14 cellular contexts compared by ENCODE assay signal in the genomic region with DNA sequence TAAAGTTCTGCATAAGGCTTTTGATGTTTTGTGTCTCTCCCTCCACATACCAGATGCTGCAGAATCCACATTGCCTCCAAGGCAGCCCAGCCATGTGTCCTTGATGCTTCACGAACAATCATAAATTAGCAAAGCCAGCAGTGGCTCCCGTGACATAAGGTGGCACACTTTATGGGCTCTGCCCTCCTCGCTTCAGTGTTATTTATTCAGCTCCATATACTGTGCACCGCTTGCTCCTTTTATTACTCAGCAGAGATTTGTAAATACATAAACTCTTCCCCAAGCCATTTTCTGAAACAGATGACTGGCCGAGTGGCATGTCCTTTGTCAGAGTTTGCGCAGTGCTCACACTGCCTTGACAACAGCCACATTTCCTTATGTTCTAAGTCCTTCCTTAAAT.
"Had no signal": no experiment of that assay in that cellular context is flagged by ENCODE, and none has a peak within 500 bp of the region (broad histone marks: within the 10 kb centered on the region; RNA-seq: fewer than 3 reads in every experiment).

No MANE protein-coding gene starts in this region.

- H3K4me1 ChIP-seq: gastroesophageal sphincter, left lung, lower lobe of right lung, neural progenitor cell, parathyroid adenoma, tibial nerve had no signal

- H3K27ac ChIP-seq: gastroesophageal sphincter, hepatocyte, left lung, lower lobe of right lung, neural progenitor cell, parathyroid adenoma, tibial nerve, WERI-Rb-1 had no signal

- H3K36me3 ChIP-seq: gastroesophageal sphincter, left lung, lower lobe of right lung, neural progenitor cell, tibial nerve, WERI-Rb-1 had no signal

- H3K27me3 ChIP-seq: hepatocyte, left lung, neural progenitor cell, tibial nerve had no signal

- H3K4me3 ChIP-seq: gastroesophageal sphincter, hepatocyte, left lung, lower lobe of right lung, neural progenitor cell, tibial nerve had no signal

- DNase-seq: activated T-cell treated with anti-CD3 and anti-CD28 coated beads, Interleukin-2, amount 50 U/mL, for 24 hours; kidney; left lung; lower lobe of right lung; natural killer cell; right cardiac atrium; stimulated activated naive CD4-positive, alpha-beta T cell treated with Interleukin-2 at 50 U/mL for 16 hours; T-helper 9 cell had no signal
